Comparison of ENCODE assay signal across 10 cellular contexts in the genomic region with DNA sequence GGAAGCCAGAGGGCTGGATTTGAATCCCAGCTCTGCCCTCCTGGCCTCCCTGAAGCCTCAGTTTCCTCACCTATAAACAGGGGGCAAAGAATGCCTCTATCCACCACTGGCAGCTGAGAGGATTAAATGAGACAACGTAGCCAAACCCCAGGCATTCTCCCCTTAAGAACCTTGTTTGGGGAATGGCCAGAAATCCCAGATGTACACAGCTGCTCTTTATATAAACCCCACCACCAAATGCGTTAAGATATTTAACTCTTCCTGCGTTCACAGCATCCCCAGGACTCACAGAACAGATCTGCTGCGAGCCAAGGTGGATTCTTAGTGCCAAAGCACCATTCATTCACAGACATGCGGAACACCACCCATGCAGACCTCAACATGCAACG. TPM values are rescaled to one million over a fixed set of nuclear protein-coding genes. Genes with fewer than 3 reads are reported as not detected.
DNase-seq lines count a peak whose midpoint lies in the region; ATAC-seq and TF ChIP-seq lines count a peak whose summit lies in the region.
"Had no signal": no experiment of that assay in that cellular context is flagged by ENCODE, and none has a peak within 500 bp of the region (broad histone marks: within the 10 kb centered on the region; RNA-seq: fewer than 3 reads in every experiment).

No MANE protein-coding gene starts in this region.

- H3K9ac ChIP-seq in skeletal muscle satellite cell (ENCODE audit: low read depth, low read length), result no peak overlapping the region

- TF ChIP-seq CTCF in RWPE2 (IDR thresholded peaks at IDR 0.05; ENCODE audit: poor library complexity, severe bottlenecking) (no peak), gastroesophageal sphincter (IDR thresholded peaks at IDR 0.05) (no peak)

- H3K4me1 ChIP-seq in RWPE2 (ENCODE audit: insufficient read depth, poor library complexity, severe bottlenecking) (peaks cover 35% of the 10 kb centered on the region), gastroesophageal sphincter (peaks cover 0 to 89% (median 61%) of the 10 kb centered on the region in 3 donors), skeletal muscle satellite cell (ENCODE audit: control insufficient read depth, insufficient read depth, low read length) (peaks cover 58% of the 10 kb centered on the region)

- peaks cover 66% of the 10 kb centered on the region for H3K36me3 ChIP-seq in RWPE2 (ENCODE audit: low read depth)
- H3K36me3 ChIP-seq in gastroesophageal sphincter, result peaks cover 0 to 18% of the 10 kb centered on the region in 2 donors
- peaks cover 43% of the 10 kb centered on the region for H3K36me3 ChIP-seq in skeletal muscle satellite cell (ENCODE audit: insufficient read depth, low read length)
- H3K36me3 ChIP-seq: cardiac muscle cell had no signal

- TF ChIP-seq EP300 in gastroesophageal sphincter (IDR thresholded peaks at IDR 0.05), result no peak

- H3K4me2 ChIP-seq in skeletal muscle satellite cell (ENCODE audit: low read length), result peak overlapping the region; percentile 92

- no peaks in the 10 kb centered on the region for H3K9me3 ChIP-seq in RWPE2 (ENCODE audit: severe bottlenecking)
- no peaks in the 10 kb centered on the region for H3K9me3 ChIP-seq in gastroesophageal sphincter
- no peaks in the 10 kb centered on the region for H3K9me3 ChIP-seq in skeletal muscle satellite cell (replicated peaks; ENCODE audit: low read length)

- WGBS in gastroesophageal sphincter (ENCODE audit: low coverage in 1 of 2), 2 donors, result 58 to 75% methylated on average over 3 to 4 of the region's 6 CpGs

- H3K27me3 ChIP-seq in RWPE2 (ENCODE audit: insufficient read depth, poor library complexity, severe bottlenecking), result no peaks in the 10 kb centered on the region
- no peaks in the 10 kb centered on the region for H3K27me3 ChIP-seq in gastroesophageal sphincter
- no peaks in the 10 kb centered on the region for H3K27me3 ChIP-seq in skeletal muscle satellite cell (ENCODE audit: control insufficient read depth, insufficient read depth, low read length)

- DNase-seq in NCI-H1417 (lab: John Stamatoyannopoulos, UW) (peak in 2 of 3 experiments; percentile 17 to 23), NCI-H1417 treated with DMSO at 0.1 percent for 48 hours (lab: John Stamatoyannopoulos, UW) (no peak), RWPE2 (ENCODE audit: low spot score) (no peak), NCI-H1930 (lab: John Stamatoyannopoulos, UW) (no peak), HK-2 (ENCODE audit: unreplicated experiment) (no peak)
- DNase-seq: H9 had no signal

- no peak for TF ChIP-seq POLR2A in gastroesophageal sphincter (IDR thresholded peaks at IDR 0.05)

- H3K27ac ChIP-seq in RWPE2 (ENCODE audit: poor library complexity, severe bottlenecking) (peak overlapping the region; percentile 13), gastroesophageal sphincter (peak overlapping the region in 3 of 4 donors; percentile 18 to 96 (median 54))
- H3K27ac ChIP-seq: cardiac muscle cell had no signal

- ATAC-seq in RWPE2 (ENCODE audit: low read depth) (no peak), gastroesophageal sphincter (no peak), HG03442 (IDR thresholded peaks at IDR 0.05; ENCODE audit: unreplicated experiment) (no peak)

- no peak overlapping the region for H3K4me3 ChIP-seq in RWPE2 (ENCODE audit: severe bottlenecking)
- no peak overlapping the region for H3K4me3 ChIP-seq in gastroesophageal sphincter
- H3K4me3 ChIP-seq in skeletal muscle satellite cell (ENCODE audit: low read length), result no peak overlapping the region
- H3K4me3 ChIP-seq: cardiac muscle cell had no signal

RNA-seq across cellular contexts. Expression of a gene that starts 5.3 kb away (rescaled TPM):
- 10 to 100 TPM; 32.4 to 81.6 (median 62.6) TPM for total RNA-seq in gastroesophageal sphincter
- 22.8 and 29.9 TPM in 2 replicates for total RNA-seq in skeletal muscle satellite cell (2012; rRNA removed)

Comparison
In these comparisons a context has a peak if more than half of its experiments do, and no peak if none do; other contexts are left out.
1. DNase-seq: peak in NCI-H1417 (2 of 3); none in NCI-H1417 treated with DMSO at 0.1 percent for 48 hours (single experiment), RWPE2 (single experiment), NCI-H1930 (0 of 2) and HK-2 (single experiment).